ENCODE assay signal across 19 cellular contexts in the genomic region with DNA sequence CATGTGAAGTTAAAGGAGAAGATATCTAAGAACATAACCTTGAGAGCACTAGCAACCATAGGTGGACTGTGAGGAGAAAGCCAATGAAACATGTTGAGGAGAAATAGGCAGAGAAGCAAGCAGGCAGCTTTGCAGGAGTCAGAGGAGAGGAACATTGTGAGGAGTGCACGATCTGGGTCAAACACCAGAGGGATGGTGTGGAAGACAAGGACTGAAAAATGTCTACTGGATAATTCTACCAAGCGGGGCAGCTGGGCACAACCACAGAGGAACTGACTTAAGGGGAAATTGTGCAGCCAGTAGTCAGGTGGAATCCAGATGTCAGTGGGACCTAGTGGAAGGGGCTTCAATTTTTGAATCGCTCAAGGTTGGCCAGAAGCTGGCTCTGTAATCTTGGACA.
"Had no signal": no experiment of that assay in that cellular context is flagged by ENCODE, and none has a peak within 500 bp of the region (broad histone marks: within the 10 kb centered on the region; RNA-seq: fewer than 3 reads in every experiment).

No MANE protein-coding gene starts in this region.

- H3K4me1 Mint-ChIP-seq: activated T-helper 17 cell treated with anti-CD3 and anti-CD28 coated beads, Interleukin-2, amount 50 U/mL, for 72 hours had no signal

- ATAC-seq: activated CD4-positive, alpha-beta T cell treated with anti-CD3 and anti-CD28 coated beads for 36 hours; activated CD8-positive, alpha-beta memory T cell treated with anti-CD3 and anti-CD28 coated beads, Interleukin-2, amount 10 ng/mL, durations not matched to agents 7 days and 5 days; activated T-helper 17 cell treated with anti-CD3 and anti-CD28 coated beads, Interleukin-2, amount 50 U/mL, for 72 hours; SK-N-SH treated with all-trans-retinoic acid at 6 μM for 48 hours; stimulated activated naive B cell treated with anti-CD40 and anti-IgM and Interleukin-4, amounts not matched to agents 10 μg/mL and 1 μg/mL and 100 μg/mL, for 72 hours; T-cell had no signal

- H3K9me3 Mint-ChIP-seq: activated CD4-positive, alpha-beta memory T cell treated with anti-CD3 and anti-CD28 coated beads for 36 hours; activated T-helper 17 cell treated with anti-CD3 and anti-CD28 coated beads, Interleukin-2, amount 50 U/mL, for 72 hours; memory B cell; T-cell had no signal

- H3K4me3 ChIP-seq: breast epithelium, esophagus muscularis mucosa, spleen had no signal

- H3K27ac Mint-ChIP-seq: activated CD4-positive, alpha-beta memory T cell treated with anti-CD3 and anti-CD28 coated beads for 36 hours; activated CD4-positive, alpha-beta T cell treated with anti-CD3 and anti-CD28 coated beads for 36 hours; activated CD8-positive, alpha-beta memory T cell treated with anti-CD3 and anti-CD28 coated beads, Interleukin-2, amount 10 ng/mL, durations not matched to agents 7 days and 5 days; activated T-helper 17 cell treated with anti-CD3 and anti-CD28 coated beads, Interleukin-2, amount 50 U/mL, for 72 hours; memory B cell; stimulated activated naive B cell treated with anti-CD40 and anti-IgM and Interleukin-4, amounts not matched to agents 10 μg/mL and 1 μg/mL and 100 μg/mL, for 72 hours had no signal

- H3K36me3 ChIP-seq: breast epithelium, esophagus muscularis mucosa, spleen had no signal

- H3K36me3 Mint-ChIP-seq: activated CD4-positive, alpha-beta memory T cell treated with anti-CD3 and anti-CD28 coated beads for 36 hours; activated CD8-positive, alpha-beta memory T cell treated with anti-CD3 and anti-CD28 coated beads, Interleukin-2, amount 10 ng/mL, durations not matched to agents 7 days and 5 days; memory B cell; stimulated activated naive B cell treated with anti-CD40 and anti-IgM and Interleukin-4, amounts not matched to agents 10 μg/mL and 1 μg/mL and 100 μg/mL, for 72 hours; T-cell had no signal

- H3K4me3 Mint-ChIP-seq: activated CD4-positive, alpha-beta memory T cell treated with anti-CD3 and anti-CD28 coated beads for 36 hours; activated CD4-positive, alpha-beta T cell treated with anti-CD3 and anti-CD28 coated beads for 36 hours; activated CD8-positive, alpha-beta memory T cell treated with anti-CD3 and anti-CD28 coated beads, Interleukin-2, amount 10 ng/mL, durations not matched to agents 7 days and 5 days; memory B cell; stimulated activated naive B cell treated with anti-CD40 and anti-IgM and Interleukin-4, amounts not matched to agents 10 μg/mL and 1 μg/mL and 100 μg/mL, for 72 hours had no signal

- DNase-seq: activated CD4-positive, alpha-beta memory T cell treated with anti-CD3 and anti-CD28 coated beads for 36 hours; activated CD4-positive, alpha-beta T cell treated with anti-CD3 and anti-CD28 coated beads for 36 hours; activated CD8-positive, alpha-beta memory T cell treated with anti-CD3 and anti-CD28 coated beads, Interleukin-2, amount 10 ng/mL, durations not matched to agents 7 days and 5 days; activated naive CD4-positive, alpha-beta T cell; activated T-cell treated with anti-CD3 and anti-CD28 coated beads, Interleukin-2, amount 50 U/mL, for 1 hour; aorta; dermis blood vessel endothelial cell; effector memory CD4-positive, alpha-beta T cell; occipital lobe; retina; spleen; stimulated activated CD4-positive, alpha-beta T cell treated with anti-CD3 and anti-CD28 coated beads, Interleukin-4, amount 100 ng/mL, for 4 hours; stimulated activated naive B cell treated with anti-CD40 and anti-IgM and Interleukin-4, amounts not matched to agents 10 μg/mL and 1 μg/mL and 100 μg/mL, for 72 hours; T-cell had no signal

- H3K9me3 ChIP-seq: breast epithelium, esophagus muscularis mucosa, spleen had no signal

- H3K27ac ChIP-seq: breast epithelium, esophagus muscularis mucosa, spleen had no signal
